17 cellular contexts compared by ENCODE assay signal in genomic region chr9:76206821-76207220, GRCh38.
"Had no signal": no experiment of that assay in that cellular context is flagged by ENCODE, and none has a peak within 500 bp of the region (broad histone marks: within the 10 kb centered on the region; RNA-seq: fewer than 3 reads in every experiment).

No MANE protein-coding gene starts in this region.

- H3K36me3 Mint-ChIP-seq: activated naive CD4-positive, alpha-beta T cell treated with anti-CD3 and anti-CD28 coated beads, Interleukin-2, amount 50 U/mL, for 72 hours; naive thymus-derived CD8-positive, alpha-beta T cell had no signal

- H3K4me3 Mint-ChIP-seq: activated T-cell treated with anti-CD3 and anti-CD28 coated beads, Interleukin-2, amount 50 U/mL, for 72 hours; naive thymus-derived CD8-positive, alpha-beta T cell had no signal

- DNase-seq: activated CD4-positive, alpha-beta T cell treated with anti-CD3 and anti-CD28 coated beads, Interleukin-2, amount 50 U/mL, for 4 hours; activated gamma-delta T cell; activated T-cell treated with anti-CD3 and anti-CD28 coated beads, Interleukin-2, amount 50 U/mL, for 72 hours; adrenal gland; foreskin keratinocyte; hippocampal formation; naive thymus-derived CD8-positive, alpha-beta T cell; nucleus accumbens; stimulated activated CD8-positive, alpha-beta memory T cell treated with anti-CD3 and anti-CD28 coated beads, Interleukin-4, amount 100 ng/mL, for 48 hours; stimulated activated naive CD4-positive, alpha-beta T cell treated with Interleukin-2 at 50 U/mL for 16 hours; SW 1271; T-helper 2 cell; tibial artery had no signal

- H3K4me1 ChIP-seq: adrenal gland, foreskin keratinocyte, tibial artery had no signal

- H3K27me3 ChIP-seq: adrenal gland, foreskin keratinocyte, tibial artery had no signal

- H3K27ac Mint-ChIP-seq: activated naive CD4-positive, alpha-beta T cell treated with anti-CD3 and anti-CD28 coated beads, Interleukin-2, amount 50 U/mL, for 72 hours; activated T-cell treated with anti-CD3 and anti-CD28 coated beads, Interleukin-2, amount 50 U/mL, for 72 hours; naive thymus-derived CD8-positive, alpha-beta T cell had no signal

- H3K9me3 Mint-ChIP-seq: activated naive CD4-positive, alpha-beta T cell treated with anti-CD3 and anti-CD28 coated beads, Interleukin-2, amount 50 U/mL, for 72 hours had no signal

- H3K9me3 ChIP-seq: adrenal gland, tibial artery had no signal

- H3K36me3 ChIP-seq: adrenal gland, tibial artery had no signal

- H3K27ac ChIP-seq: adrenal gland, epithelial cell of prostate, foreskin keratinocyte, tibial artery, VCaP had no signal

- ATAC-seq: activated naive CD4-positive, alpha-beta T cell treated with anti-CD3 and anti-CD28 coated beads, Interleukin-2, amount 50 U/mL, for 72 hours; activated T-cell treated with anti-CD3 and anti-CD28 coated beads, Interleukin-2, amount 50 U/mL, for 72 hours; foreskin keratinocyte; naive thymus-derived CD8-positive, alpha-beta T cell had no signal

- H3K4me3 ChIP-seq: adrenal gland, tibial artery had no signal

- FAIRE-seq: urothelium cell line had no signal
